In the genomic region with DNA sequence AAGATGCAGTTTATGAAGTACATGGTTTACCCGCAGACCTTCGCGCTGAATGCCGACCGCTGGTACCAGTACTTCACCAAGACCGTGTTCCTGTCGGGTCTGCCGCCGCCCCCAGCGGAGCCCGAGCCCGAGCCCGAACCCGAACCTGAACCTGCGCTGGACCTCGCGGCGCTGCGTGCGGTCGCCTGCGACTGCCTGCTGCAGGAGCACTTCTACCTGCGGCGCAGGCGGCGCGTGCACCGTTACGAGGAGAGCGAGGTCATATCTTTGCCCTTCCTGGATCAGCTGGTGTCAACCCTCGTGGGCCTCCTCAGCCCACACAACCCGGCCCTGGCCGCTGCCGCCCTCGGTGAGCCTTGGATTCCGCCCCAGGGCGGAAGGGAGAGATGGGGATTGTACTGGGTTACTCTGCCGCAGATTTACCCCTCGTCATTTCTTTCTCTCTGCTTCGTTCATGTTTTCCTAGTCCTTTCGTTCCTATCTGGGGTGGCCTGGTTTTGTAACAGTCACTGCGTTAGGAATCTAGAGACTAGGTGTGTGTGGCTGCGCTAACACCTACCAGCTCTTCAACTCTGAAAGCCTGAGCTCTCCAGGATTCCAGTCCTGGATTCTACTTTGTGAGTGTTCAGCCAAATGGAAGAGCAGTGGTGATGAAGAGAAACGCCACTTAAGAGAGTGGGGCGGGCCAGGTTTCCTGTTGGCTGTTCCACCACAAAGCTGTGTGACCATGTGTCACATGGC, we compare ENCODE assay signal across 1 cellular context.
TF ChIP-seq lines count a peak whose summit lies in the region.

No MANE protein-coding gene starts in this region.

TF ChIP-seq in HepG2, 621 proteins besides CTCF, POLR2A, EP300 and RAD21 (continued from another document and continues in another):
- 0 out of 2 replicates have a peak, but pooled peaks have one; percentile 70 for TF ChIP-seq ZNF577 (CRISPR knock-in tag; IDR thresholded peaks at IDR 0.05; ENCODE audit: borderline replicate concordance, low read depth)
- TF ChIP-seq ZNF138 (CRISPR knock-in tag; IDR thresholded peaks at IDR 0.05; ENCODE audit: low read depth), result 0 out of 2 replicates have a peak, but pooled peaks have one; percentile 50
- TF ChIP-seq CBFB (CRISPR knock-in tag; IDR thresholded peaks at IDR 0.05), result peak; percentile 16; the same call in 1 of the 2 replicates
- TF ChIP-seq SRSF9 (IDR thresholded peaks at IDR 0.05; ENCODE audit: borderline replicate concordance, insufficient read depth, low read depth, low read length, poor library complexity, severe bottlenecking), result no peak
- 0 out of 2 replicates have a peak, but pooled peaks have one; percentile 51 for TF ChIP-seq RARG (CRISPR knock-in tag; IDR thresholded peaks at IDR 0.05; ENCODE audit: low read depth)
- no peak for TF ChIP-seq ZNF720 (CRISPR knock-in tag; IDR thresholded peaks at IDR 0.05)
- TF ChIP-seq PAX8 (CRISPR knock-in tag; IDR thresholded peaks at IDR 0.05; ENCODE audit: borderline replicate concordance), result peak; percentile 76; the same call in 1 of the 2 replicates
- TF ChIP-seq ZNF678 (CRISPR knock-in tag; IDR thresholded peaks at IDR 0.05), result peak; percentile 78; the same call in 1 of the 2 replicates
- TF ChIP-seq CHCHD3 (CRISPR knock-in tag; IDR thresholded peaks at IDR 0.05), result no peak
- TF ChIP-seq MEIS1 (CRISPR knock-in tag; IDR thresholded peaks at IDR 0.05; ENCODE audit: borderline replicate concordance), result peak; percentile 82
- peak; percentile 46; the same call in 1 of the 2 replicates for TF ChIP-seq TBX2 (CRISPR knock-in tag; IDR thresholded peaks at IDR 0.05; ENCODE audit: borderline replicate concordance)
- 0 out of 2 replicates have a peak, but pooled peaks have one; percentile 69 for TF ChIP-seq ZNF17 (CRISPR knock-in tag; IDR thresholded peaks at IDR 0.05)
- TF ChIP-seq MTA1 (CRISPR knock-in tag; IDR thresholded peaks at IDR 0.05; ENCODE audit: borderline replicate concordance), result peak; percentile 57; the same call in 1 of the 2 replicates
- peak; percentile 90 for TF ChIP-seq ZNF318 (CRISPR knock-in tag; IDR thresholded peaks at IDR 0.05)
- TF ChIP-seq HMGA1 (CRISPR knock-in tag; conservative IDR thresholded peaks at IDR 0.05), result no peak
- TF ChIP-seq HDAC1 (CRISPR knock-in tag; IDR thresholded peaks at IDR 0.05), result peak; percentile 40; the same call in 1 of the 2 replicates
- TF ChIP-seq HES4 (CRISPR knock-in tag; IDR thresholded peaks at IDR 0.05; ENCODE audit: borderline replicate concordance), result peak; percentile 76
- TF ChIP-seq BCL3 (CRISPR knock-in tag; IDR thresholded peaks at IDR 0.05), result 0 out of 2 replicates have a peak, but pooled peaks have one; percentile 25
- TF ChIP-seq, protein P1, sequence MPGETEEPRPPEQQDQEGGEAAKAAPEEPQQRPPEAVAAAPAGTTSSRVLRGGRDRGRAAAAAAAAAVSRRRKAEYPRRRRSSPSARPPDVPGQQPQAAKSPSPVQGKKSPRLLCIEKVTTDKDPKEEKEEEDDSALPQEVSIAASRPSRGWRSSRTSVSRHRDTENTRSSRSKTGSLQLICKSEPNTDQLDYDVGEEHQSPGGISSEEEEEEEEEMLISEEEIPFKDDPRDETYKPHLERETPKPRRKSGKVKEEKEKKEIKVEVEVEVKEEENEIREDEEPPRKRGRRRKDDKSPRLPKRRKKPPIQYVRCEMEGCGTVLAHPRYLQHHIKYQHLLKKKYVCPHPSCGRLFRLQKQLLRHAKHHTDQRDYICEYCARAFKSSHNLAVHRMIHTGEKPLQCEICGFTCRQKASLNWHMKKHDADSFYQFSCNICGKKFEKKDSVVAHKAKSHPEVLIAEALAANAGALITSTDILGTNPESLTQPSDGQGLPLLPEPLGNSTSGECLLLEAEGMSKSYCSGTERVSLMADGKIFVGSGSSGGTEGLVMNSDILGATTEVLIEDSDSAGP (CRISPR knock-in tag; IDR thresholded peaks at IDR 0.05; ENCODE audit: borderline replicate concordance), result peak; percentile 79
- peak; percentile 11; the same call in 1 of the 2 replicates for TF ChIP-seq BHLHE40 (IDR thresholded peaks at IDR 0.05; ENCODE audit: low read length)
- TF ChIP-seq RBFOX2 (IDR thresholded peaks at IDR 0.05; ENCODE audit: low read depth, low read length), result peak; percentile 84
- TF ChIP-seq THAP9 (CRISPR knock-in tag; IDR thresholded peaks at IDR 0.05; ENCODE audit: borderline replicate concordance), result peak; percentile 56; the same call in 1 of the 2 replicates
- TF ChIP-seq ZNF552 (CRISPR knock-in tag; IDR thresholded peaks at IDR 0.05; ENCODE audit: borderline replicate concordance), result 0 out of 2 replicates have a peak, but pooled peaks have one; percentile 84
- TF ChIP-seq ZUFSP (CRISPR knock-in tag; IDR thresholded peaks at IDR 0.05; ENCODE audit: borderline replicate concordance), result no peak
- peak; percentile 18; the same call in 1 of the 2 replicates for TF ChIP-seq ZNF501 (CRISPR knock-in tag; IDR thresholded peaks at IDR 0.05)
- TF ChIP-seq SAP130 (CRISPR knock-in tag; IDR thresholded peaks at IDR 0.05; ENCODE audit: low read depth), result peak; percentile 22; the same call in 1 of the 2 replicates
- no peak for TF ChIP-seq ZNF20 (CRISPR knock-in tag; IDR thresholded peaks at IDR 0.05)
- TF ChIP-seq GABPA (IDR thresholded peaks at IDR 0.05; ENCODE audit: low read depth, low read length), result no peak
- TF ChIP-seq GABPA (CRISPR knock-in tag; IDR thresholded peaks at IDR 0.05; ENCODE audit: low read depth), result peak; percentile 15; the same call in 1 of the 2 replicates
- TF ChIP-seq ZNF772 (CRISPR knock-in tag; IDR thresholded peaks at IDR 0.05), result peak; percentile 51; the same call in 1 of the 2 replicates
- no peak for TF ChIP-seq CHD2 (IDR thresholded peaks at IDR 0.05; ENCODE audit: low read depth, low read length)
- 0 out of 2 replicates have a peak, but pooled peaks have one; percentile 59 for TF ChIP-seq ZNF761 (CRISPR knock-in tag; conservative IDR thresholded peaks at IDR 0.05)
- peak; percentile 81 for TF ChIP-seq ZNF556 (CRISPR knock-in tag; IDR thresholded peaks at IDR 0.05; ENCODE audit: borderline replicate concordance)
- TF ChIP-seq ASH2L (IDR thresholded peaks at IDR 0.05; ENCODE audit: insufficient read length, low read depth, low read length), result peak; percentile 92
- peak; percentile 31; the same call in 1 of the 2 replicates for TF ChIP-seq GABPB1 (CRISPR knock-in tag; IDR thresholded peaks at IDR 0.05)
- TF ChIP-seq NR2F1 (CRISPR knock-in tag; IDR thresholded peaks at IDR 0.05), result peak in 1 of 2 experiments; percentile 25; a peak in 1 of 4 replicates
- TF ChIP-seq KDM5A (IDR thresholded peaks at IDR 0.05; ENCODE audit: borderline replicate concordance, low read length), result peak; percentile 72; the same call in 1 of the 2 replicates
- TF ChIP-seq ZNF543 (CRISPR knock-in tag; IDR thresholded peaks at IDR 0.05), result peak; percentile 73; the same call in 1 of the 2 replicates
- TF ChIP-seq ZNF431 (CRISPR knock-in tag; IDR thresholded peaks at IDR 0.05; ENCODE audit: borderline replicate concordance, low read depth), result no peak; the same call in 1 of the 2 replicates
- 0 out of 2 replicates have a peak, but pooled peaks have one; percentile 8 for TF ChIP-seq ARNT2 (CRISPR knock-in tag; IDR thresholded peaks at IDR 0.05; ENCODE audit: low read depth)
- 0 out of 2 replicates have a peak, but pooled peaks have one; percentile 66 for TF ChIP-seq ZNF704 (CRISPR knock-in tag; IDR thresholded peaks at IDR 0.05; ENCODE audit: borderline replicate concordance)
- TF ChIP-seq ZNF230 (CRISPR knock-in tag; IDR thresholded peaks at IDR 0.05), result peak; percentile 92
- 0 out of 2 replicates have a peak, but pooled peaks have one; percentile 20 for TF ChIP-seq NAIF1 (CRISPR knock-in tag; IDR thresholded peaks at IDR 0.05; ENCODE audit: borderline replicate concordance)
